In the genomic region with DNA sequence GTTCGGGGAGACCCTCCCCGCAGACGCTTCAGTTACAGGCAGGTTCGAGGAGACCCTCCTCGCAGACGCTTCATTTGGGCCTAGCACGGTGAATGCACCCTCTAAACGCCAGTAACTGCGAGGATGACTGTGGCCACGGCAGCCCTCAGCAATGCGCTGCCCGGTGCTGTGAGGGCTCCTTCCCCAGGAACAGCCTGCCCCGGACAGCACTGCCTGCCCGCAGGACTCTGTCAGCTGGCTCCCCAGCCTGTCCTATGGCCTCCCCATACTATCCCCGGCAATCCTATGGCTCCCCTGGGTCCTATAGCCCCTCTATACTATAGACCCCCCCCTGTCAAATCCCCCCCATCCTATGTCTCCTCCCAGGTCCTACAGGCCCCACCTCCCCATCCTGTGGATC, we compare ENCODE assay signal across 34 cellular contexts.
"Had no signal": no experiment of that assay in that cellular context is flagged by ENCODE, and none has a peak within 500 bp of the region (broad histone marks: within the 10 kb centered on the region; RNA-seq: fewer than 3 reads in every experiment).

No MANE protein-coding gene starts in this region.

- DNase-seq: activated B cell treated with CpG ODN at 0.5 μM for 24 hours; activated CD4-positive, alpha-beta memory T cell treated with anti-CD3 and anti-CD28 coated beads for 36 hours; activated CD4-positive, alpha-beta T cell treated with anti-CD3 and anti-CD28 coated beads for 4 hours; activated CD4-positive, alpha-beta T cell treated with anti-CD3 and anti-CD28 coated beads, Interleukin-2, amount 10 ng/mL, durations not matched to agents 24 days and 14 days; activated CD4-positive, alpha-beta T cell treated with anti-CD3 and anti-CD28 coated beads, Interleukin-2, amount 50 U/mL, for 1 hour; activated CD4-positive, alpha-beta T cell treated with anti-CD3 and anti-CD28 coated beads, Interleukin-2, amount 50 U/mL, for 4 hours; activated CD4-positive, CD25-positive, alpha-beta regulatory T cell treated with anti-CD3 and anti-CD28 coated beads, Interleukin-2, amount 50 U/mL, for 72 hours; activated CD8-positive, alpha-beta memory T cell treated with anti-CD3 and anti-CD28 coated beads, Interleukin-2, amount 50 U/mL, for 4 hours; activated CD8-positive, alpha-beta T cell treated with anti-CD3 and anti-CD28 coated beads for 36 hours; activated effector memory CD4-positive, alpha-beta T cell treated with anti-CD3 and anti-CD28 coated beads, Interleukin-2, amount 50 U/mL, for 16 hours; activated gamma-delta T cell treated with Interleukin-2 at 50 U/mL for 16 hours; activated naive CD4-positive, alpha-beta T cell; activated naive CD4-positive, alpha-beta T cell treated with anti-CD3 and anti-CD28 coated beads for 36 hours; activated naive CD4-positive, alpha-beta T cell treated with anti-CD3 and anti-CD28 coated beads, Interleukin-2, amount 50 U/mL, for 16 hours; activated naive CD8-positive, alpha-beta T cell treated with anti-CD3 and anti-CD28 coated beads for 36 hours; activated T-cell treated with anti-CD3 and anti-CD28 coated beads for 4 hours; activated T-cell treated with anti-CD3 and anti-CD28 coated beads, Interleukin-2, amount 50 U/mL, for 1 hour; activated T-cell treated with anti-CD3 and anti-CD28 coated beads, Interleukin-2, amount 50 U/mL, for 4 hours; activated T-cell treated with anti-CD3 and anti-CD28 coated beads, Interleukin-2, amount 50 U/mL, for 72 hours; adrenal gland; amniotic stem cell; aorta; body of pancreas; brain microvascular endothelial cell; central memory CD4-positive, alpha-beta T cell; T-helper 2 cell; T-helper 9 cell had no signal

- H3K4me1 ChIP-seq: adrenal gland, body of pancreas, breast epithelium had no signal

- H3K9me3 Mint-ChIP-seq: activated B cell treated with CpG ODN at 0.5 μM for 24 hours; activated CD4-positive, alpha-beta memory T cell treated with anti-CD3 and anti-CD28 coated beads for 36 hours; activated CD4-positive, alpha-beta T cell treated with anti-CD3 and anti-CD28 coated beads, Interleukin-2, amount 10 ng/mL, durations not matched to agents 24 days and 14 days; activated CD8-positive, alpha-beta T cell treated with anti-CD3 and anti-CD28 coated beads for 36 hours; activated naive CD4-positive, alpha-beta T cell treated with anti-CD3 and anti-CD28 coated beads for 36 hours; activated naive CD4-positive, alpha-beta T cell treated with anti-CD3 and anti-CD28 coated beads, Interleukin-2, amount 50 U/mL, for 72 hours; activated naive CD8-positive, alpha-beta T cell treated with anti-CD3 and anti-CD28 coated beads for 36 hours; activated T-cell treated with anti-CD3 and anti-CD28 coated beads, Interleukin-2, amount 50 U/mL, for 4 hours; activated T-cell treated with anti-CD3 and anti-CD28 coated beads, Interleukin-2, amount 50 U/mL, for 72 hours; activated T-helper 1 cell treated with anti-CD3 and anti-CD28 coated beads, Interleukin-12 subunit alpha, Interleukin-12 subunit beta, Interleukin-2, Interleukin-4 antibody, amounts not matched to agents 30 ng/mL and 10 ng/mL and 1 ng/mL, durations not matched to agents 14 hours and 24 hours and 36 hours; activated T-helper 17 cell treated with anti-CD3 and anti-CD28 coated beads, Interleukin-2, amount 50 U/mL, for 72 hours; T-helper 1 cell treated with Interleukin-12 subunit alpha and Interleukin-12 subunit beta and Interleukin-4 antibody, amounts not matched to agents 30 μg/mL and 1 μg/mL, for 36 hours; T-helper 2 cell treated with Interferon-gamma antibody and Interleukin-4, amounts not matched to agents 5 μg/mL and 100 μg/mL, for 36 hours had no signal

- H3K36me3 ChIP-seq: adrenal gland, brain microvascular endothelial cell, breast epithelium had no signal

- H3K4me3 ChIP-seq: adrenal gland, body of pancreas, breast epithelium had no signal

- H3K27ac Mint-ChIP-seq: activated B cell treated with CpG ODN at 0.5 μM for 24 hours; activated CD4-positive, alpha-beta memory T cell treated with anti-CD3 and anti-CD28 coated beads for 36 hours; activated CD4-positive, alpha-beta T cell treated with anti-CD3 and anti-CD28 coated beads, Interleukin-2, amount 10 ng/mL, durations not matched to agents 24 days and 14 days; activated CD8-positive, alpha-beta T cell treated with anti-CD3 and anti-CD28 coated beads for 36 hours; activated naive CD4-positive, alpha-beta T cell treated with anti-CD3 and anti-CD28 coated beads for 36 hours; activated naive CD4-positive, alpha-beta T cell treated with anti-CD3 and anti-CD28 coated beads, Interleukin-2, amount 50 U/mL, for 72 hours; activated naive CD8-positive, alpha-beta T cell treated with anti-CD3 and anti-CD28 coated beads for 36 hours; activated T-cell treated with anti-CD3 and anti-CD28 coated beads, Interleukin-2, amount 50 U/mL, for 72 hours; activated T-helper 1 cell treated with anti-CD3 and anti-CD28 coated beads, Interleukin-12 subunit alpha, Interleukin-12 subunit beta, Interleukin-2, Interleukin-4 antibody, amounts not matched to agents 30 ng/mL and 10 ng/mL and 1 ng/mL, durations not matched to agents 14 hours and 24 hours and 36 hours; activated T-helper 17 cell treated with anti-CD3 and anti-CD28 coated beads, Interleukin-2, amount 50 U/mL, for 72 hours; T-helper 1 cell treated with Interleukin-12 subunit alpha and Interleukin-12 subunit beta and Interleukin-4 antibody, amounts not matched to agents 30 μg/mL and 1 μg/mL, for 36 hours; T-helper 2 cell treated with Interferon-gamma antibody and Interleukin-4, amounts not matched to agents 5 μg/mL and 100 μg/mL, for 36 hours had no signal

- H3K4me3 Mint-ChIP-seq: activated B cell treated with CpG ODN at 0.5 μM for 24 hours; activated CD4-positive, alpha-beta memory T cell treated with anti-CD3 and anti-CD28 coated beads for 36 hours; activated CD4-positive, alpha-beta T cell treated with anti-CD3 and anti-CD28 coated beads, Interleukin-2, amount 10 ng/mL, durations not matched to agents 24 days and 14 days; activated CD8-positive, alpha-beta T cell treated with anti-CD3 and anti-CD28 coated beads for 36 hours; activated naive CD4-positive, alpha-beta T cell treated with anti-CD3 and anti-CD28 coated beads for 36 hours; activated naive CD8-positive, alpha-beta T cell treated with anti-CD3 and anti-CD28 coated beads for 36 hours; activated T-cell treated with anti-CD3 and anti-CD28 coated beads, Interleukin-2, amount 50 U/mL, for 4 hours; activated T-cell treated with anti-CD3 and anti-CD28 coated beads, Interleukin-2, amount 50 U/mL, for 72 hours; activated T-helper 1 cell treated with anti-CD3 and anti-CD28 coated beads, Interleukin-12 subunit alpha, Interleukin-12 subunit beta, Interleukin-2, Interleukin-4 antibody, amounts not matched to agents 30 ng/mL and 10 ng/mL and 1 ng/mL, durations not matched to agents 14 hours and 24 hours and 36 hours; activated T-helper 17 cell treated with anti-CD3 and anti-CD28 coated beads, Interleukin-2, amount 50 U/mL, for 72 hours; T-helper 1 cell treated with Interleukin-12 subunit alpha and Interleukin-12 subunit beta and Interleukin-4 antibody, amounts not matched to agents 30 μg/mL and 1 μg/mL, for 36 hours; T-helper 2 cell treated with Interferon-gamma antibody and Interleukin-4, amounts not matched to agents 5 μg/mL and 100 μg/mL, for 36 hours had no signal

- H3K4me1 Mint-ChIP-seq: activated CD4-positive, alpha-beta T cell treated with anti-CD3 and anti-CD28 coated beads, Interleukin-2, amount 10 ng/mL, durations not matched to agents 24 days and 14 days; activated naive CD8-positive, alpha-beta T cell treated with anti-CD3 and anti-CD28 coated beads for 36 hours; activated T-helper 17 cell treated with anti-CD3 and anti-CD28 coated beads, Interleukin-2, amount 50 U/mL, for 72 hours had no signal

- H3K27me3 ChIP-seq: body of pancreas, brain microvascular endothelial cell had no signal

- H3K9me3 ChIP-seq: adrenal gland, body of pancreas, breast epithelium had no signal

- ATAC-seq: activated CD8-positive, alpha-beta T cell treated with anti-CD3 and anti-CD28 coated beads for 36 hours; activated naive CD4-positive, alpha-beta T cell treated with anti-CD3 and anti-CD28 coated beads, Interleukin-2, amount 50 U/mL, for 72 hours; activated T-cell treated with anti-CD3 and anti-CD28 coated beads, Interleukin-2, amount 50 U/mL, for 4 hours; activated T-cell treated with anti-CD3 and anti-CD28 coated beads, Interleukin-2, amount 50 U/mL, for 72 hours; activated T-helper 17 cell treated with anti-CD3 and anti-CD28 coated beads, Interleukin-2, amount 50 U/mL, for 72 hours; body of pancreas had no signal

- H3K36me3 Mint-ChIP-seq: activated CD4-positive, alpha-beta memory T cell treated with anti-CD3 and anti-CD28 coated beads for 36 hours; activated naive CD4-positive, alpha-beta T cell treated with anti-CD3 and anti-CD28 coated beads, Interleukin-2, amount 50 U/mL, for 72 hours; activated naive CD8-positive, alpha-beta T cell treated with anti-CD3 and anti-CD28 coated beads for 36 hours had no signal

- H3K27ac ChIP-seq: adrenal gland, body of pancreas, brain microvascular endothelial cell, breast epithelium, VCaP had no signal
